Comparison of ENCODE assay signal across 9 cellular contexts in the genomic region with DNA sequence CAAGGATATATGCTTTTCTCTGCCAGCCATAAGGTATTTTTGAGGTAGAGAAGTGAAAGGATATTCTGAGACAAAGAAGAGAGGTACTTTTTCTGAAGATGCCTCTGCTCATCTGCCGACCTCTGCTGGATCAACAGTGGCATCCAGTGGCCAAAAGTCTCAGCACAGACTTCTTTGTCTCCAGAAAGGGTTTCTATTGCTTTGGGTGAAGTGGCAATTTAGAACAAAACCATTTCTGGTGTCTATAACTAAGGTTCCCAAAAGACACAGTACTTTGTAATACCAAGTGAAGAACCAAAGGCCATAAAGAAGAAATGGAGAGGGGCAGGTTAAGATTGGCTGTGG.
DNase-seq lines count a peak whose midpoint lies in the region; ATAC-seq and TF ChIP-seq lines count a peak whose summit lies in the region.
"Had no signal": no experiment of that assay in that cellular context is flagged by ENCODE, and none has a peak within 500 bp of the region (broad histone marks: within the 10 kb centered on the region; RNA-seq: fewer than 3 reads in every experiment).

No MANE protein-coding gene starts in this region.

- H3K27me3 Mint-ChIP-seq in activated T-helper 2 cell treated with anti-CD3 and anti-CD28 coated beads, Interferon-gamma antibody, Interleukin-2, Interleukin-4, amounts not matched to agents 10 μg/mL and 5 μg/mL and 100 μg/mL, durations not matched to agents 14 hours and 24 hours and 36 hours (ENCODE audit: low read depth) = no peaks in the 10 kb centered on the region
- H3K27me3 Mint-ChIP-seq: CD4-positive, alpha-beta T cell had no signal

- H3K4me1 Mint-ChIP-seq in activated T-helper 2 cell treated with anti-CD3 and anti-CD28 coated beads, Interferon-gamma antibody, Interleukin-2, Interleukin-4, amounts not matched to agents 10 μg/mL and 5 μg/mL and 100 μg/mL, durations not matched to agents 14 hours and 24 hours and 36 hours (ENCODE audit: low read depth) = peaks cover 12% of the 10 kb centered on the region

- TF ChIP-seq CTCF in kidney epithelial cell (IDR thresholded peaks at IDR 0.05; ENCODE audit: insufficient read depth, low read length, poor library complexity, severe bottlenecking) = peak; percentile 54

- no peaks in the 10 kb centered on the region for H3K36me3 ChIP-seq in kidney epithelial cell (ENCODE audit: control insufficient read depth, insufficient read depth, low read length)

- no peak overlapping the region for H3K4me3 ChIP-seq in kidney epithelial cell (ENCODE audit: low read depth, low read length)

- DNase-seq in NCI-H2081 (lab: John Stamatoyannopoulos, UW) (peak; percentile 10 to 32), NCI-H2081 treated with DMSO at 0.1 percent for 48 hours (lab: John Stamatoyannopoulos, UW) (no peak), NAMALWA (ENCODE audit: low spot score) (peak; percentile 46), kidney epithelial cell (ENCODE audit: low read depth) (no peak), NCI-H2029 treated with DMSO at 0.1 percent for 48 hours (lab: John Stamatoyannopoulos, UW) (no peak)
- peak; percentile 10 for DNase-seq in activated T-helper 2 cell treated with anti-CD3 and anti-CD28 coated beads, Interferon-gamma antibody, Interleukin-2, Interleukin-4, amounts not matched to agents 10 μg/mL and 5 μg/mL and 100 μg/mL, durations not matched to agents 14 hours and 24 hours and 36 hours (ENCODE audit: low spot score)

- no peaks in the 10 kb centered on the region for H3K27me3 ChIP-seq in kidney epithelial cell (ENCODE audit: control insufficient read depth, insufficient read depth, low read length)

- ATAC-seq in GM18909 (IDR thresholded peaks at IDR 0.05; ENCODE audit: poor library complexity, unreplicated experiment) (no peak), HG02571 (IDR thresholded peaks at IDR 0.05; ENCODE audit: unreplicated experiment) (no peak)

- peak overlapping the region; percentile 47 for H3K27ac Mint-ChIP-seq in activated T-helper 2 cell treated with anti-CD3 and anti-CD28 coated beads, Interferon-gamma antibody, Interleukin-2, Interleukin-4, amounts not matched to agents 10 μg/mL and 5 μg/mL and 100 μg/mL, durations not matched to agents 14 hours and 24 hours and 36 hours
- H3K27ac Mint-ChIP-seq: CD4-positive, alpha-beta T cell had no signal

- peaks cover 50% of the 10 kb centered on the region for H3K36me3 Mint-ChIP-seq in activated T-helper 2 cell treated with anti-CD3 and anti-CD28 coated beads, Interferon-gamma antibody, Interleukin-2, Interleukin-4, amounts not matched to agents 10 μg/mL and 5 μg/mL and 100 μg/mL, durations not matched to agents 14 hours and 24 hours and 36 hours (ENCODE audit: low read depth)

- intact Hi-C loops in activated T-helper 2 cell treated with anti-CD3 and anti-CD28 coated beads, Interferon-gamma antibody, Interleukin-2, Interleukin-4, amounts not matched to agents 10 μg/mL and 5 μg/mL and 100 μg/mL, durations not matched to agents 14 hours and 24 hours and 36 hours (cut with micrococcal nuclease) = no loop called here

- no peaks in the 10 kb centered on the region for H3K9me3 Mint-ChIP-seq in activated T-helper 2 cell treated with anti-CD3 and anti-CD28 coated beads, Interferon-gamma antibody, Interleukin-2, Interleukin-4, amounts not matched to agents 10 μg/mL and 5 μg/mL and 100 μg/mL, durations not matched to agents 14 hours and 24 hours and 36 hours
- H3K9me3 Mint-ChIP-seq: CD4-positive, alpha-beta T cell had no signal

- H3K4me3 Mint-ChIP-seq in activated T-helper 2 cell treated with anti-CD3 and anti-CD28 coated beads, Interferon-gamma antibody, Interleukin-2, Interleukin-4, amounts not matched to agents 10 μg/mL and 5 μg/mL and 100 μg/mL, durations not matched to agents 14 hours and 24 hours and 36 hours (ENCODE audit: low read depth) = no peak overlapping the region
- H3K4me3 Mint-ChIP-seq: CD4-positive, alpha-beta T cell had no signal

Comparison
In these comparisons a context has a peak if more than half of its experiments do, and no peak if none do; other contexts are left out.
1. DNase-seq: peak in NCI-H2081 (2 of 2), NAMALWA (single experiment) and activated T-helper 2 cell treated with anti-CD3 and anti-CD28 coated beads, Interferon-gamma antibody, Interleukin-2, Interleukin-4, amounts not matched to agents 10 μg/mL and 5 μg/mL and 100 μg/mL, durations not matched to agents 14 hours and 24 hours and 36 hours (single experiment); none in NCI-H2081 treated with DMSO at 0.1 percent for 48 hours (single experiment), kidney epithelial cell (single experiment) and NCI-H2029 treated with DMSO at 0.1 percent for 48 hours (single experiment).